In the genomic region with DNA sequence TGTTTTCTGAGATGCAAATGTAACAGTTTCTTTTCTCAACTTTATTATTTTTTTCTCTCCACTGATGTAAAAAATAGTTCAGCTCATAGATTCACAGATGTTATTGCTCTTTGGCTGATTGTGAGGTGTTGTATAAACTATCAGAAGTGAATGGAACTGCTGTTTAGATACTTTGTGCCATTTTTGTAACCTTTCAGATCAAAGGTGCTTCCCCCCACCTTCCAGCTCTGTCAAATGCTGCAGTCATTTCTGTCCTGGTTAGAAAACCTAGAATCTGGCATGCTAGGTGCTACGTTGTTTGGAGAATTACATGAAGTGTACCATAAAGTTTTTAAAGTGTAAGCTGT, we compare ENCODE assay signal across 14 cellular contexts. TPM values are rescaled to one million over a fixed set of nuclear protein-coding genes. Genes with fewer than 3 reads are reported as not detected.
DNase-seq lines count a peak whose midpoint lies in the region; ATAC-seq and TF ChIP-seq lines count a peak whose summit lies in the region.
"Had no signal": no experiment of that assay in that cellular context is flagged by ENCODE, and none has a peak within 500 bp of the region (broad histone marks: within the 10 kb centered on the region; RNA-seq: fewer than 3 reads in every experiment).

No MANE protein-coding gene starts in this region.

- DNase-seq in activated T-cell treated with anti-CD3 and anti-CD28 coated beads, Interleukin-2, amount 50 U/mL, for 24 hours = no peak
- no peak for DNase-seq in activated T-cell treated with anti-CD3 and anti-CD28 coated beads for 4 hours
- no peak for DNase-seq in natural killer cell
- DNase-seq in hippocampal formation (lab: John Stamatoyannopoulos, UW) = no peak
- no peak for DNase-seq in WERI-Rb-1
- no peak for DNase-seq in WTC11 (ENCODE audit: low spot score)
- DNase-seq: DND-41, NCI-H2081 treated with DMSO at 0.1 percent for 48 hours, PC-9, T-helper 9 cell had no signal

- H3K36me3 Mint-ChIP-seq in activated T-cell treated with anti-CD3 and anti-CD28 coated beads, Interleukin-2, amount 50 U/mL, for 24 hours (ENCODE audit: low read depth) = no peaks in the 10 kb centered on the region
- H3K36me3 Mint-ChIP-seq in natural killer cell (no peaks in the 10 kb centered on the region), WTC11 (no peaks in the 10 kb centered on the region)

- no peaks in the 10 kb centered on the region for H3K9me3 ChIP-seq in WERI-Rb-1 (ENCODE audit: severe bottlenecking)

- POLR2A ChIA-PET in WTC11 (lab: Charles Lee) = no interaction called here

- intact Hi-C loops in natural killer cell (cut with micrococcal nuclease) = no loop called here

- TF ChIP-seq CTCF in natural killer cell (IDR thresholded peaks at IDR 0.05) (no peak), WERI-Rb-1 (IDR thresholded peaks at IDR 0.05; ENCODE audit: low read depth, low read length) (no peak), WTC11 (IDR thresholded peaks at IDR 0.05) (no peak)

- CTCF ChIA-PET in WTC11 (lab: Charles Lee) = interaction anchor here (0.7 to 1.1 kb wide), 2 partner anchors 16 to 23 kb away, joined by 3 to 4 read pairs; no protein-coding TSS in a partner anchor

- H3K27ac Mint-ChIP-seq in activated T-cell treated with anti-CD3 and anti-CD28 coated beads, Interleukin-2, amount 50 U/mL, for 24 hours = peak overlapping the region; percentile 33
- peak overlapping the region; percentile 94 to 97 for H3K27ac Mint-ChIP-seq in natural killer cell
- no peak overlapping the region for H3K27ac Mint-ChIP-seq in WTC11

- ATAC-seq in GM21390 (IDR thresholded peaks at IDR 0.05; ENCODE audit: unreplicated experiment) (peak; percentile 33), HG03575 (IDR thresholded peaks at IDR 0.05; ENCODE audit: extremely low read depth, insufficient number of reproducible peaks, low FRiP score, unreplicated experiment) (peak; percentile 26), natural killer cell (no peak), WTC11 (no peak)

- H3K9me3 Mint-ChIP-seq in activated T-cell treated with anti-CD3 and anti-CD28 coated beads, Interleukin-2, amount 50 U/mL, for 24 hours = no peaks in the 10 kb centered on the region
- H3K9me3 Mint-ChIP-seq in natural killer cell (no peaks in the 10 kb centered on the region), WTC11 (no peaks in the 10 kb centered on the region)
- H3K9me3 Mint-ChIP-seq: neural crest cell; stimulated activated naive CD8-positive, alpha-beta T cell treated with anti-CD3 and anti-CD28 coated beads, Interleukin-15, Interleukin-2, amounts not matched to agents 100 ng/mL and 50 ng/mL, for 24 hours had no signal

- H3K27me3 ChIP-seq in WERI-Rb-1 (ENCODE audit: insufficient read depth, low read depth, severe bottlenecking) = no peaks in the 10 kb centered on the region

- peaks cover 2% of the 10 kb centered on the region for H3K27me3 Mint-ChIP-seq in activated T-cell treated with anti-CD3 and anti-CD28 coated beads, Interleukin-2, amount 50 U/mL, for 24 hours
- no peaks in the 10 kb centered on the region for H3K27me3 Mint-ChIP-seq in natural killer cell (ENCODE audit: low read depth in 2 of 2)
- H3K27me3 Mint-ChIP-seq in WTC11 (ENCODE audit: low read depth) = peaks cover 7% of the 10 kb centered on the region; the same call in 1 of the 2 replicates
- H3K27me3 Mint-ChIP-seq: stimulated activated naive CD8-positive, alpha-beta T cell treated with anti-CD3 and anti-CD28 coated beads, Interleukin-15, Interleukin-2, amounts not matched to agents 100 ng/mL and 50 ng/mL, for 24 hours had no signal

- H3K27ac ChIP-seq in WERI-Rb-1 = no peak overlapping the region
- H3K27ac ChIP-seq: PC-9 had no signal

- H3K36me3 ChIP-seq in WERI-Rb-1 = no peaks in the 10 kb centered on the region

- peaks cover 64% of the 10 kb centered on the region for H3K4me1 Mint-ChIP-seq in activated T-cell treated with anti-CD3 and anti-CD28 coated beads, Interleukin-2, amount 50 U/mL, for 24 hours (ENCODE audit: low read depth)
- H3K4me1 Mint-ChIP-seq in natural killer cell = peaks cover 71 to 75% of the 10 kb centered on the region in 2 donors
- peaks cover 65% of the 10 kb centered on the region for H3K4me1 Mint-ChIP-seq in WTC11

- no peak overlapping the region for H3K4me3 Mint-ChIP-seq in activated T-cell treated with anti-CD3 and anti-CD28 coated beads, Interleukin-2, amount 50 U/mL, for 24 hours
- peak overlapping the region; percentile 74 for H3K4me3 Mint-ChIP-seq in natural killer cell
- H3K4me3 Mint-ChIP-seq in WTC11 = no peak overlapping the region

- H3K4me3 ChIP-seq in WERI-Rb-1 (ENCODE audit: low read depth, low read length) = no peak overlapping the region

TF ChIP-seq in WTC11, 78 proteins besides CTCF, POLR2A, EP300 and RAD21:
- TF ChIP-seq, protein P1, sequence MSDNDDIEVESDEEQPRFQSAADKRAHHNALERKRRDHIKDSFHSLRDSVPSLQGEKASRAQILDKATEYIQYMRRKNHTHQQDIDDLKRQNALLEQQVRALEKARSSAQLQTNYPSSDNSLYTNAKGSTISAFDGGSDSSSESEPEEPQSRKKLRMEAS (CRISPR knock-in tag; IDR thresholded peaks at IDR 0.05) = no peak
- TF ChIP-seq ZNF138 (CRISPR knock-in tag; conservative IDR thresholded peaks at IDR 0.05) = no peak
- TF ChIP-seq, protein P2, sequence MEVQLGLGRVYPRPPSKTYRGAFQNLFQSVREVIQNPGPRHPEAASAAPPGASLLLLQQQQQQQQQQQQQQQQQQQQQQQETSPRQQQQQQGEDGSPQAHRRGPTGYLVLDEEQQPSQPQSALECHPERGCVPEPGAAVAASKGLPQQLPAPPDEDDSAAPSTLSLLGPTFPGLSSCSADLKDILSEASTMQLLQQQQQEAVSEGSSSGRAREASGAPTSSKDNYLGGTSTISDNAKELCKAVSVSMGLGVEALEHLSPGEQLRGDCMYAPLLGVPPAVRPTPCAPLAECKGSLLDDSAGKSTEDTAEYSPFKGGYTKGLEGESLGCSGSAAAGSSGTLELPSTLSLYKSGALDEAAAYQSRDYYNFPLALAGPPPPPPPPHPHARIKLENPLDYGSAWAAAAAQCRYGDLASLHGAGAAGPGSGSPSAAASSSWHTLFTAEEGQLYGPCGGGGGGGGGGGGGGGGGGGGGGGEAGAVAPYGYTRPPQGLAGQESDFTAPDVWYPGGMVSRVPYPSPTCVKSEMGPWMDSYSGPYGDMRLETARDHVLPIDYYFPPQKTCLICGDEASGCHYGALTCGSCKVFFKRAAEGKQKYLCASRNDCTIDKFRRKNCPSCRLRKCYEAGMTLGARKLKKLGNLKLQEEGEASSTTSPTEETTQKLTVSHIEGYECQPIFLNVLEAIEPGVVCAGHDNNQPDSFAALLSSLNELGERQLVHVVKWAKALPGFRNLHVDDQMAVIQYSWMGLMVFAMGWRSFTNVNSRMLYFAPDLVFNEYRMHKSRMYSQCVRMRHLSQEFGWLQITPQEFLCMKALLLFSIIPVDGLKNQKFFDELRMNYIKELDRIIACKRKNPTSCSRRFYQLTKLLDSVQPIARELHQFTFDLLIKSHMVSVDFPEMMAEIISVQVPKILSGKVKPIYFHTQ (CRISPR knock-in tag; IDR thresholded peaks at IDR 0.05) = no peak
- TF ChIP-seq, protein P3, sequence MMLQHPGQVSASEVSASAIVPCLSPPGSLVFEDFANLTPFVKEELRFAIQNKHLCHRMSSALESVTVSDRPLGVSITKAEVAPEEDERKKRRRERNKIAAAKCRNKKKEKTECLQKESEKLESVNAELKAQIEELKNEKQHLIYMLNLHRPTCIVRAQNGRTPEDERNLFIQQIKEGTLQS (CRISPR knock-in tag; conservative IDR thresholded peaks at IDR 0.05) = no peak

RNA-seq across cellular contexts. Expression of a gene that starts 1.7 kb away (rescaled TPM):
- 10 to 100 TPM; 29.0 to 41.4 (median 32.0) TPM for total RNA-seq in natural killer cell
- 16.2 to 29.3 TPM (median 17.5 TPM) in 3 replicates for total RNA-seq in WTC11 (2021)

RNA-seq across cellular contexts. Expression of a gene that starts 53.2 kb away (rescaled TPM):
- 100 to 1,000 TPM; 215 to 267 (median 234) TPM for total RNA-seq in natural killer cell
- total RNA-seq in WTC11 (2021) = 149 to 158 TPM (median 155 TPM) in 3 replicates

Comparison
In these comparisons a context has a peak if more than half of its experiments do, and no peak if none do; other contexts are left out.
1. ATAC-seq: peak in GM21390 (single experiment) and HG03575 (single experiment); none in natural killer cell (0 of 3) and WTC11 (single experiment).